Comparison of ENCODE assay signal across 2 cellular contexts in the genomic region with DNA sequence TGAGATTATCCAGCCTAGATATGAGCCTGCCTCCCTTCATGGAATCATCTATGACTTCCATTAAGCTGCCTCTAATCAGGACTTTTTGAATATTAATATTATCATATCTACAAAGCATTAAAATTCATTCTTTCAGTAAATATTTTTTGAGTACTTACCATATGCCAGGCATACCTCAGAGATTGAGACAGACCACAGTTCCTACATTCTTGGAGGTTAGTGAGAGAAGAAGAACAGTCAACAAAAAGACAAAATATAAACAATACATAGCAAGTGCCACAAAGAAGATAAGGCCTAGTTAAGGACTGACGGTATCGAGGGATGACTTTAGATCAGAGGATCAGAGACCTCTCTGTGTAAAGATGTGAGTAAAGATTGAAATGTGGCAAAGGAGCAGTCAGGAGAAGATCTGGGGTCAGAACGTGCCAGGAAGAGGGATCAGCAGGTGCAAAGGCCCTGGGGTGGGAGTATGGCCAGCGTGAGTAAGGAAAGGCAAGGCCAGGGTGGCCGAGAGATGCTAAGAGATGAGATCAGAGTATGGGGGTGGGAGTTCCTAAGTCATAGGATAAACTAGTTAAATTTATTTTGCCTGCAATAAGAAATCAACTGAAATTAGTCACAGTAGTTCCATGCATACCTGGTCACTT.
TF ChIP-seq lines count a peak whose summit lies in the region.

No MANE protein-coding gene starts in this region.

TF ChIP-seq in HEK293, 187 proteins besides CTCF, POLR2A, EP300 and RAD21:
- TF ChIP-seq ZXDB (tag by site-specific recombination; IDR thresholded peaks at IDR 0.05) (no peak), ZNF623 (tag by site-specific recombination; IDR thresholded peaks at IDR 0.05) (peak; percentile 88), ZNF624 (tag by site-specific recombination; IDR thresholded peaks at IDR 0.05) (no peak)

TF ChIP-seq in H1, 55 proteins besides CTCF, POLR2A, EP300 and RAD21:
- peak; percentile 69; the same call in 1 of the 2 replicates for TF ChIP-seq KDM1A (IDR thresholded peaks at IDR 0.05; ENCODE audit: borderline replicate concordance, low read length)
- no peak for TF ChIP-seq GABPA (IDR thresholded peaks at IDR 0.05; ENCODE audit: borderline replicate concordance, insufficient read depth, low read length)
- no peak for TF ChIP-seq HDAC6 (IDR thresholded peaks at IDR 0.05; ENCODE audit: low read depth, low read length)
- TF ChIP-seq ASH2L (IDR thresholded peaks at IDR 0.05; ENCODE audit: low read length), result no peak
